6 cellular contexts compared by ENCODE assay signal in genomic region chr17:38489779-38490178, GRCh38.
DNase-seq lines count a peak whose midpoint lies in the region; ATAC-seq and TF ChIP-seq lines count a peak whose summit lies in the region.
"Not testable (repeated sequence)": the region's sequence is repeated elsewhere in the genome, so short reads cannot be mapped to it uniquely, and the experiment has no call there.

No MANE protein-coding gene starts in this region.

- H3K4me1 ChIP-seq in BLaER1 treated with 17β-estradiol and CSF1 and Interleukin-3, amounts not matched to agents 10 nM and 100 nM: peaks cover 21 to 62% (median 44%) of the 10 kb centered on the region in 10 experiments
- H3K4me1 ChIP-seq in testis: not testable (repeated sequence)

- not testable (repeated sequence) for H3K27me3 ChIP-seq in BLaER1 treated with 17β-estradiol and CSF1 and Interleukin-3, amounts not matched to agents 10 nM and 100 nM; testis

- H3K9me3 Mint-ChIP-seq in HFFc6; WTC11; endothelial cell (ENCODE audit: unreplicated experiment): not testable (repeated sequence)

- peak overlapping the region in 8 of 11 experiments; percentile 12 to 60 (median 50); a peak in 14 of 22 replicates for H3K4me2 ChIP-seq in BLaER1 treated with 17β-estradiol and CSF1 and Interleukin-3, amounts not matched to agents 10 nM and 100 nM

- H3K36me3 Mint-ChIP-seq in HFFc6 (ENCODE audit: low read depth): peaks cover 16% of the 10 kb centered on the region
- H3K36me3 Mint-ChIP-seq in WTC11: peaks cover 46% of the 10 kb centered on the region
- peaks cover 51% of the 10 kb centered on the region for H3K36me3 Mint-ChIP-seq in endothelial cell (ENCODE audit: low read depth, unreplicated experiment)

- CTCF ChIA-PET in WTC11 (lab: Charles Lee): interaction anchor here (0.6 to 0.9 kb wide), 2 partner anchors 44 to 174 kb away, joined by 3 to 5 read pairs; no protein-coding TSS in a partner anchor

- not testable (repeated sequence) for H3K9me3 ChIP-seq in BLaER1 treated with 17β-estradiol and CSF1 and Interleukin-3, amounts not matched to agents 10 nM and 100 nM (replicated peaks in 1 of 11); testis

- intact Hi-C loops in testis (cut with DNase I; ENCODE audit: low total_unique reads): loop anchor here (5.0 to 10.0 kb wide), 2 partner anchors 67 to 175 kb away; no protein-coding TSS in a partner anchor

- TF ChIP-seq POLR2A in testis (IDR thresholded peaks at IDR 0.05): not testable (repeated sequence)

- H3K9ac ChIP-seq in BLaER1 treated with 17β-estradiol and CSF1 and Interleukin-3, amounts not matched to agents 10 nM and 100 nM: peak overlapping the region in 5 of 11 experiments; percentile 12 to 50 (median 29); a peak in 8 of 22 replicates

- not testable (repeated sequence) for H3K4me3 Mint-ChIP-seq in HFFc6, WTC11
- peak overlapping the region; percentile 47 for H3K4me3 Mint-ChIP-seq in endothelial cell (ENCODE audit: unreplicated experiment)

- H3K27ac ChIP-seq in BLaER1 treated with 17β-estradiol and CSF1 and Interleukin-3, amounts not matched to agents 10 nM and 100 nM: peak overlapping the region in 4 of 11 experiments; percentile 11 to 62 (median 60); a peak in 5 of 22 replicates
- H3K27ac ChIP-seq in testis: peak overlapping the region in 1 of 2 donors; percentile 19

- peaks cover 0 to 50% (median 7%) of the 10 kb centered on the region in 11 experiments; a peak in 12 of 22 replicates for H4K20me1 ChIP-seq in BLaER1 treated with 17β-estradiol and CSF1 and Interleukin-3, amounts not matched to agents 10 nM and 100 nM

- H3K4me1 Mint-ChIP-seq in HFFc6 (ENCODE audit: low read depth): peaks cover 27% of the 10 kb centered on the region
- not testable (repeated sequence) for H3K4me1 Mint-ChIP-seq in WTC11; endothelial cell (ENCODE audit: unreplicated experiment)

- ATAC-seq in WTC11: not testable (repeated sequence)

- H3K27me3 Mint-ChIP-seq in HFFc6 (ENCODE audit: insufficient read depth) (peaks cover 11% of the 10 kb centered on the region), endothelial cell (ENCODE audit: unreplicated experiment) (peaks cover 14% of the 10 kb centered on the region)
- not testable (repeated sequence) for H3K27me3 Mint-ChIP-seq in WTC11 (ENCODE audit: low read depth)

- WGBS in testis, 2 donors: 65 to 70% methylated on average over 11 to 17 of the region's 17 CpGs

- H3K27ac Mint-ChIP-seq in HFFc6 (0 out of 2 replicates have a peak overlapping the region, but pooled peaks have one; percentile 38), WTC11 (peak overlapping the region; percentile 71; the same call in 1 of the 2 replicates)
- not testable (repeated sequence) for H3K27ac Mint-ChIP-seq in endothelial cell (ENCODE audit: unreplicated experiment)

- not testable (repeated sequence) for DNase-seq in HFFc6; WTC11 (ENCODE audit: low spot score); endothelial cell (ENCODE audit: low spot score)
- DNase-seq in islet precursor cell (peak; percentile 27), testis (peak; percentile 60)

- not testable (repeated sequence) for TF ChIP-seq CTCF in HFFc6 (IDR thresholded peaks at IDR 0.05); WTC11 (IDR thresholded peaks at IDR 0.05); endothelial cell (IDR thresholded peaks at IDR 0.05; ENCODE audit: unreplicated experiment); testis (IDR thresholded peaks at IDR 0.05)

- peaks cover 38 to 75% (median 58%) of the 10 kb centered on the region in 11 experiments for H3K36me3 ChIP-seq in BLaER1 treated with 17β-estradiol and CSF1 and Interleukin-3, amounts not matched to agents 10 nM and 100 nM
- H3K36me3 ChIP-seq in testis (ENCODE audit: low read depth, missing control alignments): not testable (repeated sequence)

- not testable (repeated sequence) for H3K4me3 ChIP-seq in BLaER1 treated with 17β-estradiol and CSF1 and Interleukin-3, amounts not matched to agents 10 nM and 100 nM; testis

- POLR2A ChIA-PET in WTC11 (lab: Charles Lee): not testable (repeated sequence)
